In genomic region chr4:7021930-7022658, GRCh38 we compare ENCODE assay signal across 1 cellular context.
TF ChIP-seq lines count a peak whose summit lies in the region.

No MANE protein-coding gene starts in this region.

TF ChIP-seq in A549, 52 proteins besides CTCF, POLR2A, EP300 and RAD21 (continued from another document):
- peak; percentile 78 for TF ChIP-seq MAX (IDR thresholded peaks at IDR 0.05)
TF ChIP-seq in A549: peak in this region for 4.
